ENCODE assay signal across 17 cellular contexts in the genomic region with DNA sequence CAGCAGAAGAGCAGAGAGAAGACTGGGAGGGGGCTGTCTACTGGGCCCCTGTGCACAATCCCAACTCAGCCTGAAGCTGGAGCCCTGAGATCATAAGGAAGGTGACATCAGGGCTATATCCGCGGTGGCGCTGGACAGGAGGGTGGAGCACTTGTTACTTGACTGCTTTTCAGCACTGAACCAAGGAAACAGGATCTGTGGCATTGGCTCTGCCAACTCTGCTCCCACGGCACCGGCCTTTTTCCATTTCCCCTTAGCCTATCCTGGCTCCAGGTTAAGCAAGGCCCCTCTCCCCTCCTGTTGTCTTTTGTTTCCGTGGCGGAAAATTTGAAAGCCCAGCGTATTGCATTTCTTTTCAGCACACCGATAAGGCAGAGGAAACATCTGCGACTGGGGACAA.
DNase-seq lines count a peak whose midpoint lies in the region; ATAC-seq and TF ChIP-seq lines count a peak whose summit lies in the region.
"Had no signal": no experiment of that assay in that cellular context is flagged by ENCODE, and none has a peak within 500 bp of the region (broad histone marks: within the 10 kb centered on the region; RNA-seq: fewer than 3 reads in every experiment).

No MANE protein-coding gene starts in this region.

- H3K27me3 ChIP-seq in iPS-20b (ENCODE audit: insufficient read depth, low read length) (peaks cover 15% of the 10 kb centered on the region), stomach (peaks cover 0 to 34% (median 0%) of the 10 kb centered on the region in 3 donors)

- H3K36me3 ChIP-seq in iPS-20b (ENCODE audit: insufficient read depth, low read depth, low read length) (no peaks in the 10 kb centered on the region), stomach (no peaks in the 10 kb centered on the region)

- H3K9me3 Mint-ChIP-seq in endothelial cell (ENCODE audit: unreplicated experiment): no peaks in the 10 kb centered on the region
- H3K9me3 Mint-ChIP-seq in activated CD4-positive, alpha-beta T cell treated with anti-CD3 and anti-CD28 coated beads for 36 hours (ENCODE audit: low read depth): no peaks in the 10 kb centered on the region
- H3K9me3 Mint-ChIP-seq in activated CD4-positive, alpha-beta memory T cell treated with anti-CD3 and anti-CD28 coated beads, Interleukin-2, amount 10 ng/mL, durations not matched to agents 7 days and 5 days: no peaks in the 10 kb centered on the region
- H3K9me3 Mint-ChIP-seq: activated CD4-positive, alpha-beta T cell treated with anti-CD3 and anti-CD28 coated beads, Interleukin-2, amount 10 ng/mL, durations not matched to agents 7 days and 5 days; activated naive CD4-positive, alpha-beta T cell treated with anti-CD3 and anti-CD28 coated beads, Interleukin-2, amount 50 U/mL, for 24 hours had no signal

- H3K4me1 ChIP-seq in iPS-20b (ENCODE audit: insufficient read depth, low read length) (peaks cover 6% of the 10 kb centered on the region; the same call in 1 of the 2 replicates), stomach (peaks cover 0 to 23% (median 8%) of the 10 kb centered on the region in 4 donors)

- peak overlapping the region; percentile 64 for H3K27ac Mint-ChIP-seq in endothelial cell (ENCODE audit: unreplicated experiment)
- H3K27ac Mint-ChIP-seq in activated CD4-positive, alpha-beta T cell treated with anti-CD3 and anti-CD28 coated beads for 36 hours: no peak overlapping the region
- no peak overlapping the region for H3K27ac Mint-ChIP-seq in activated CD4-positive, alpha-beta memory T cell treated with anti-CD3 and anti-CD28 coated beads, Interleukin-2, amount 10 ng/mL, durations not matched to agents 7 days and 5 days
- H3K27ac Mint-ChIP-seq: activated CD4-positive, alpha-beta T cell treated with anti-CD3 and anti-CD28 coated beads, Interleukin-2, amount 10 ng/mL, durations not matched to agents 7 days and 5 days; activated naive CD4-positive, alpha-beta T cell treated with anti-CD3 and anti-CD28 coated beads, Interleukin-2, amount 50 U/mL, for 24 hours; B cell; progenitor cell of endocrine pancreas had no signal

- H3K27ac ChIP-seq in iPS-20b (ENCODE audit: low read length) (no peak overlapping the region), stomach (no peak overlapping the region)
- H3K27ac ChIP-seq: KMS-11 had no signal

- peaks cover 5% of the 10 kb centered on the region for H3K36me3 Mint-ChIP-seq in endothelial cell (ENCODE audit: low read depth, unreplicated experiment)
- no peaks in the 10 kb centered on the region for H3K36me3 Mint-ChIP-seq in activated CD4-positive, alpha-beta T cell treated with anti-CD3 and anti-CD28 coated beads for 36 hours (ENCODE audit: low read depth)
- H3K36me3 Mint-ChIP-seq in activated CD4-positive, alpha-beta memory T cell treated with anti-CD3 and anti-CD28 coated beads, Interleukin-2, amount 10 ng/mL, durations not matched to agents 7 days and 5 days (ENCODE audit: low read depth): no peaks in the 10 kb centered on the region
- H3K36me3 Mint-ChIP-seq: activated naive CD4-positive, alpha-beta T cell treated with anti-CD3 and anti-CD28 coated beads, Interleukin-2, amount 50 U/mL, for 24 hours had no signal

- ATAC-seq in activated CD4-positive, alpha-beta T cell treated with anti-CD3 and anti-CD28 coated beads for 36 hours: no peak

- CTCF ChIA-PET in activated CD4-positive, alpha-beta T cell treated with anti-CD3 and anti-CD28 coated beads for 36 hours (lab: Charles Lee): no interaction called here
- CTCF ChIA-PET in activated CD4-positive, alpha-beta memory T cell treated with anti-CD3 and anti-CD28 coated beads, Interleukin-2, amount 10 ng/mL, durations not matched to agents 7 days and 5 days (lab: Charles Lee): no interaction called here

- no peak for TF ChIP-seq EP300 in stomach (IDR thresholded peaks at IDR 0.05)

- no peaks in the 10 kb centered on the region for H3K9me3 ChIP-seq in iPS-20b (ENCODE audit: insufficient read depth, low read depth, low read length)
- H3K9me3 ChIP-seq in stomach: no peaks in the 10 kb centered on the region

- POLR2A ChIA-PET in activated CD4-positive, alpha-beta T cell treated with anti-CD3 and anti-CD28 coated beads for 36 hours (lab: Charles Lee): no interaction called here
- POLR2A ChIA-PET in activated CD4-positive, alpha-beta memory T cell treated with anti-CD3 and anti-CD28 coated beads, Interleukin-2, amount 10 ng/mL, durations not matched to agents 7 days and 5 days (lab: Charles Lee): no interaction called here

- TF ChIP-seq POLR2A in stomach (IDR thresholded peaks at IDR 0.05): no peak

- peaks cover 41% of the 10 kb centered on the region for H3K4me1 Mint-ChIP-seq in endothelial cell (ENCODE audit: unreplicated experiment)
- H3K4me1 Mint-ChIP-seq in activated CD4-positive, alpha-beta T cell treated with anti-CD3 and anti-CD28 coated beads for 36 hours: no peaks in the 10 kb centered on the region
- no peaks in the 10 kb centered on the region for H3K4me1 Mint-ChIP-seq in activated CD4-positive, alpha-beta memory T cell treated with anti-CD3 and anti-CD28 coated beads, Interleukin-2, amount 10 ng/mL, durations not matched to agents 7 days and 5 days
- H3K4me1 Mint-ChIP-seq: activated CD4-positive, alpha-beta T cell treated with anti-CD3 and anti-CD28 coated beads, Interleukin-2, amount 10 ng/mL, durations not matched to agents 7 days and 5 days; activated naive CD4-positive, alpha-beta T cell treated with anti-CD3 and anti-CD28 coated beads, Interleukin-2, amount 50 U/mL, for 24 hours; B cell had no signal

- H3K4me3 ChIP-seq in iPS-20b (ENCODE audit: low read length) (0 out of 2 replicates have a peak overlapping the region, but pooled peaks have one; percentile 9), stomach (no peak overlapping the region)

- H3K9ac ChIP-seq in iPS-20b (ENCODE audit: low read depth, low read length): peak overlapping the region; percentile 16; the same call in 1 of the 2 replicates
- H3K9ac ChIP-seq: KMS-11 had no signal

- TF ChIP-seq CTCF in endothelial cell (IDR thresholded peaks at IDR 0.05; ENCODE audit: unreplicated experiment): no peak
- no peak for TF ChIP-seq CTCF in stomach (IDR thresholded peaks at IDR 0.05)

- peaks cover 5% of the 10 kb centered on the region for H3K27me3 Mint-ChIP-seq in endothelial cell (ENCODE audit: unreplicated experiment)
- H3K27me3 Mint-ChIP-seq in activated CD4-positive, alpha-beta T cell treated with anti-CD3 and anti-CD28 coated beads for 36 hours: peaks cover 15% of the 10 kb centered on the region
- H3K27me3 Mint-ChIP-seq in activated CD4-positive, alpha-beta memory T cell treated with anti-CD3 and anti-CD28 coated beads, Interleukin-2, amount 10 ng/mL, durations not matched to agents 7 days and 5 days: peaks cover 5% of the 10 kb centered on the region
- H3K27me3 Mint-ChIP-seq: activated CD4-positive, alpha-beta T cell treated with anti-CD3 and anti-CD28 coated beads, Interleukin-2, amount 10 ng/mL, durations not matched to agents 7 days and 5 days had no signal

- 9 to 29% (median 27%) methylated on average over 10 of the region's 10 CpGs for WGBS in stomach, 5 donors

- intact Hi-C loops in stomach (cut with DNase I; ENCODE audit: low total_unique reads): no loop called here
- intact Hi-C loops in activated CD4-positive, alpha-beta T cell treated with anti-CD3 and anti-CD28 coated beads for 36 hours (cut with DNase I, micrococcal nuclease): no loop called here

- H3K4me3 Mint-ChIP-seq in endothelial cell (ENCODE audit: unreplicated experiment): no peak overlapping the region
- H3K4me3 Mint-ChIP-seq in activated CD4-positive, alpha-beta T cell treated with anti-CD3 and anti-CD28 coated beads for 36 hours: no peak overlapping the region
- H3K4me3 Mint-ChIP-seq in activated CD4-positive, alpha-beta memory T cell treated with anti-CD3 and anti-CD28 coated beads, Interleukin-2, amount 10 ng/mL, durations not matched to agents 7 days and 5 days: no peak overlapping the region
- H3K4me3 Mint-ChIP-seq: activated CD4-positive, alpha-beta T cell treated with anti-CD3 and anti-CD28 coated beads, Interleukin-2, amount 10 ng/mL, durations not matched to agents 7 days and 5 days; activated naive CD4-positive, alpha-beta T cell treated with anti-CD3 and anti-CD28 coated beads, Interleukin-2, amount 50 U/mL, for 24 hours; B cell had no signal

- DNase-seq in NCI-H1092 treated with DMSO at 0.1 percent for 48 hours (lab: John Stamatoyannopoulos, UW) (peak; percentile 66), endothelial cell (ENCODE audit: low spot score) (peak; percentile 61), stomach (peak; percentile 56), NCI-H1417 (lab: John Stamatoyannopoulos, UW) (no peak)
- DNase-seq in activated CD4-positive, alpha-beta T cell treated with anti-CD3 and anti-CD28 coated beads for 36 hours: no peak
- DNase-seq in activated CD4-positive, alpha-beta memory T cell treated with anti-CD3 and anti-CD28 coated beads, Interleukin-2, amount 10 ng/mL, durations not matched to agents 7 days and 5 days: no peak
- DNase-seq: activated CD4-positive, alpha-beta T cell treated with anti-CD3 and anti-CD28 coated beads, Interleukin-2, amount 10 ng/mL, durations not matched to agents 7 days and 5 days; activated T-cell treated with anti-CD3 and anti-CD28 coated beads, Interleukin-2, amount 50 U/mL, for 1 hour; foreskin fibroblast; NCI-H1417 treated with DMSO at 0.1 percent for 48 hours; NCI-H446; SIG-M5 had no signal

Comparison
In these comparisons a context has a peak if more than half of its experiments do, and no peak if none do; other contexts are left out.
1. DNase-seq: peak in NCI-H1092 treated with DMSO at 0.1 percent for 48 hours (single experiment), endothelial cell (single experiment) and stomach (single experiment); none in activated CD4-positive, alpha-beta T cell treated with anti-CD3 and anti-CD28 coated beads for 36 hours (single experiment), NCI-H1417 (0 of 3) and activated CD4-positive, alpha-beta memory T cell treated with anti-CD3 and anti-CD28 coated beads, Interleukin-2, amount 10 ng/mL, durations not matched to agents 7 days and 5 days (single experiment).